Comparison of ENCODE assay signal across 8 cellular contexts in the genomic region with DNA sequence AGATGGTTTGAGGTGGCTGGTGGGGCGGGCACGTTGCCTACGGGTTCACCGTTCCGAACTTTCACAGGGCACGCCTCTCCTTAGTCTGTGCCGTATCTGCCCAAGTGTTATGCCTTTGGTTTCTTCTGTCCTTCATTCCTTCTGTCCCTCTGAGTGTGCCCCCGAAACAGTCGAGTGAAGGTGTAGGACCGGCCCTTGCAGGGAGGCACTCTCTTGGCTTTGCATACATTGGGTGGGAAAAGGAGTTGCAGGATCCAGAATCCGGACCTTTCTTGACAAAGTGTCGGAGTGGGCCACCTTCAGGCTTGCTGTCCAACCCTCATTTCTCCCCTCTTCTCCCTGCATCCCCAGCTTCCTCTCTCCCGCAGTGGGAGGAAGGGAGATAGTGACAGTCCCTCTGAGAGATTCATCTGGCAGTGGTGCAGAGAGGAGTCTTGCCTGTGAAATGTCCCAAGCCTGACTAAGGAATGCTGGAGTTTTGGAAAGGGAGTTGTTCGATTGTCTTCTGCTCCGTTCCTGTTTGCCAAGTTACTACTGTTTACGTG. TPM values are rescaled to one million over a fixed set of nuclear protein-coding genes. Genes with fewer than 3 reads are reported as not detected.
A peak's percentile ranks its signal among the peaks of the same experiment; 100 is the strongest.
DNase-seq lines count a peak whose midpoint lies in the region; TF ChIP-seq lines count a peak whose summit lies in the region.

No MANE protein-coding gene starts in this region.

- H3K4me1 Mint-ChIP-seq in activated naive CD4-positive, alpha-beta T cell treated with anti-CD3 and anti-CD28 coated beads for 36 hours (ENCODE audit: low read depth), result peaks cover 27% of the 10 kb centered on the region

- CTCF ChIA-PET in activated naive CD4-positive, alpha-beta T cell treated with anti-CD3 and anti-CD28 coated beads for 36 hours (lab: Charles Lee), result interaction anchor here (1.2 to 2.6 kb wide), 2 partner anchors 279 to 305 kb away, joined by 3 to 7 read pairs; no protein-coding TSS in a partner anchor

- H3K27me3 ChIP-seq in brain microvascular endothelial cell (replicated peaks), result no peaks in the 10 kb centered on the region
- H3K27me3 ChIP-seq in layer of hippocampus (ENCODE audit: control insufficient read depth, insufficient read depth, low read length), result no peaks in the 10 kb centered on the region

- no peak for DNase-seq in activated naive CD4-positive, alpha-beta T cell treated with anti-CD3 and anti-CD28 coated beads for 36 hours
- no peak for DNase-seq in activated naive CD4-positive, alpha-beta T cell (lab: John Stamatoyannopoulos, UW)
- DNase-seq in Kasumi-1 (lab: John Stamatoyannopoulos, UW) (peak; percentile 47 to 66), brain microvascular endothelial cell (peak; percentile 9), stromal cell of bone marrow (ENCODE audit: low read depth) (peak; percentile 13), cortex of kidney (lab: John Stamatoyannopoulos, UW) (no peak), kidney glomerular epithelial cell (lab: John Stamatoyannopoulos, UW) (no peak)

- H3K27me3 Mint-ChIP-seq in activated naive CD4-positive, alpha-beta T cell treated with anti-CD3 and anti-CD28 coated beads for 36 hours (ENCODE audit: low read depth), result peaks cover 4% of the 10 kb centered on the region

- no peaks in the 10 kb centered on the region for H3K36me3 Mint-ChIP-seq in activated naive CD4-positive, alpha-beta T cell treated with anti-CD3 and anti-CD28 coated beads for 36 hours (ENCODE audit: low read depth)

- H3K36me3 ChIP-seq in brain microvascular endothelial cell (replicated peaks), result no peaks in the 10 kb centered on the region

- H3K27ac Mint-ChIP-seq in activated naive CD4-positive, alpha-beta T cell treated with anti-CD3 and anti-CD28 coated beads for 36 hours, result peak overlapping the region; percentile 75

- no peak for TF ChIP-seq CTCF in brain microvascular endothelial cell (IDR thresholded peaks at IDR 0.05; ENCODE audit: low read depth, low read length, missing control alignments)

- peak overlapping the region; percentile 78 for H3K4me3 ChIP-seq in brain microvascular endothelial cell (ENCODE audit: low read depth, low read length)

- intact Hi-C loops in activated naive CD4-positive, alpha-beta T cell treated with anti-CD3 and anti-CD28 coated beads for 36 hours (cut with micrococcal nuclease), result no loop called here

- in situ Hi-C loops in brain microvascular endothelial cell (cut with HindIII; ENCODE audit: low pct_ligation_motif_present, low sequenced_read_pairs), result no loop called here

- H3K4me3 Mint-ChIP-seq in activated naive CD4-positive, alpha-beta T cell treated with anti-CD3 and anti-CD28 coated beads for 36 hours, result peak overlapping the region; percentile 91

- peak overlapping the region; percentile 72 for H3K27ac ChIP-seq in brain microvascular endothelial cell
- H3K27ac ChIP-seq in layer of hippocampus (ENCODE audit: low read depth, low read length), result peak overlapping the region; percentile 87

- no peaks in the 10 kb centered on the region for H3K9me3 Mint-ChIP-seq in activated naive CD4-positive, alpha-beta T cell treated with anti-CD3 and anti-CD28 coated beads for 36 hours

RNA-seq across cellular contexts. Expression of gene ARFIP1, which starts 0.6 kb away (rescaled TPM):
- total RNA-seq in activated naive CD4-positive, alpha-beta T cell treated with anti-CD3 and anti-CD28 coated beads for 36 hours, result 1 to 10 TPM; 5.0 to 5.1 TPM

RNA-seq across cellular contexts. Expression of gene TIGD4, which starts 0.8 kb away (rescaled TPM):
- total RNA-seq in activated naive CD4-positive, alpha-beta T cell treated with anti-CD3 and anti-CD28 coated beads for 36 hours, result under 1 TPM; 0.07 to 0.27 TPM

Comparison
In these comparisons a context has a peak if more than half of its experiments do, and no peak if none do; other contexts are left out.
1. DNase-seq: peak in Kasumi-1 (2 of 2), brain microvascular endothelial cell (single experiment) and stromal cell of bone marrow (single experiment); none in activated naive CD4-positive, alpha-beta T cell treated with anti-CD3 and anti-CD28 coated beads for 36 hours (single experiment), activated naive CD4-positive, alpha-beta T cell (0 of 4), cortex of kidney (single experiment) and kidney glomerular epithelial cell (single experiment).